In genomic region chr16:212999-213398, GRCh38 we compare ENCODE assay signal across 34 cellular contexts. TPM values are rescaled to one million over a fixed set of nuclear protein-coding genes. Genes with fewer than 3 reads are reported as not detected.
A peak's percentile ranks its signal among the peaks of the same experiment; 100 is the strongest.
DNase-seq lines count a peak whose midpoint lies in the region; ATAC-seq, FAIRE-seq and TF ChIP-seq lines count a peak whose summit lies in the region.
"Had no signal": no experiment of that assay in that cellular context is flagged by ENCODE, and none has a peak within 500 bp of the region (broad histone marks: within the 10 kb centered on the region; RNA-seq: fewer than 3 reads in every experiment).

No MANE protein-coding gene starts in this region.

- H3K4me3 Mint-ChIP-seq in H9, result no peak overlapping the region
- H3K4me3 Mint-ChIP-seq: nephron; stimulated activated memory B cell treated with anti-CD40 and anti-IgM and Interleukin-4, amounts not matched to agents 10 μg/mL and 1 μg/mL and 100 μg/mL, for 72 hours; T-helper 17 cell had no signal

- H3K9me3 ChIP-seq in BLaER1 (no peaks in the 10 kb centered on the region), H9 (ENCODE audit: control insufficient read depth, low read depth, low read length) (no peaks in the 10 kb centered on the region), lower lobe of right lung (no peaks in the 10 kb centered on the region), ascending aorta (no peaks in the 10 kb centered on the region)
- H3K9me3 ChIP-seq: adrenal gland, esophagus squamous epithelium, gastroesophageal sphincter, suprapubic skin had no signal

- DNase-seq in H9 (no peak), bronchial epithelial cell (ENCODE audit: low read depth) (peak; percentile 1), lower lobe of right lung (peak; percentile 1), NCI-H2196 (lab: John Stamatoyannopoulos, UW; ENCODE audit: unreplicated experiment) (no peak), ascending aorta (ENCODE audit: low spot score in 2 of 2) (no peak)
- DNase-seq: activated CD4-positive, alpha-beta T cell treated with anti-CD3 and anti-CD28 coated beads for 1 hour; activated T-cell treated with anti-CD3 and anti-CD28 coated beads, Interleukin-2, amount 50 U/mL, for 48 hours; adrenal gland; caudate nucleus; DND-41; esophagus squamous epithelium; HCEC 1CT; KG1; MM.1S; NCI-H1436 treated with DMSO at 0.1 percent for 48 hours; NCI-H446; NCI-H82; retina; stimulated activated CD4-positive, alpha-beta T cell treated with anti-CD3 and anti-CD28 coated beads, Interleukin-4, amount 100 ng/mL, for 1 hour; T-helper 17 cell had no signal

- peaks cover 42 to 94% (median 79%) of the 10 kb centered on the region in 3 experiments; a peak in 6 of 7 replicates for H3K36me3 Mint-ChIP-seq in H9 (ENCODE audit: insufficient read depth in 1 of 3, low read depth in 3 of 3)

- no peak overlapping the region for H2AFZ ChIP-seq in H9 (ENCODE audit: low read length)

- H2BK5ac ChIP-seq in H9 (ENCODE audit: insufficient read length, low read length), result no peak overlapping the region

- ATAC-seq in lower lobe of right lung (no peak), GM21619 (IDR thresholded peaks at IDR 0.05; ENCODE audit: unreplicated experiment) (no peak)
- ATAC-seq: gastroesophageal sphincter; SK-N-SH treated with all-trans-retinoic acid at 6 μM for 48 hours; stimulated activated memory B cell treated with anti-CD40 and anti-IgM and Interleukin-4, amounts not matched to agents 10 μg/mL and 1 μg/mL and 100 μg/mL, for 72 hours; T-helper 17 cell had no signal

- no peak overlapping the region for H2BK120ac ChIP-seq in H9 (ENCODE audit: low read depth, low read length, poor library complexity, severe bottlenecking)

- no peaks in the 10 kb centered on the region for H3K27me3 Mint-ChIP-seq in H9 (ENCODE audit: low read depth)
- H3K27me3 Mint-ChIP-seq: stimulated activated memory B cell treated with anti-CD40 and anti-IgM and Interleukin-4, amounts not matched to agents 10 μg/mL and 1 μg/mL and 100 μg/mL, for 72 hours; T-helper 17 cell had no signal

- H4K8ac ChIP-seq in H9 (replicated peaks; ENCODE audit: insufficient read length, low read depth, low read length), result no peak overlapping the region

- H3K79me1 ChIP-seq in H9 (ENCODE audit: insufficient read depth, low read depth, low read length, poor library complexity, severe bottlenecking), result peaks cover 8% of the 10 kb centered on the region

- no peak overlapping the region for H4K5ac ChIP-seq in H9 (ENCODE audit: insufficient read length, low read depth, low read length)

- peaks cover 100% of the 10 kb centered on the region for H3K36me3 ChIP-seq in BLaER1
- peaks cover 12% of the 10 kb centered on the region for H3K36me3 ChIP-seq in bronchial epithelial cell (ENCODE audit: control insufficient read depth, insufficient read depth, low read length)
- peaks cover 96% of the 10 kb centered on the region for H3K36me3 ChIP-seq in lower lobe of right lung
- peaks cover 51 to 79% of the 10 kb centered on the region in 2 donors for H3K36me3 ChIP-seq in ascending aorta

- H2BK15ac ChIP-seq in H9 (ENCODE audit: low read depth, low read length), result no peak overlapping the region

- H3K27ac Mint-ChIP-seq in H9, result 0 out of 7 replicates have a peak overlapping the region, but pooled peaks of 2 of the 3 experiments have one; percentile 40 to 56
- H3K27ac Mint-ChIP-seq: nephron; stimulated activated memory B cell treated with anti-CD40 and anti-IgM and Interleukin-4, amounts not matched to agents 10 μg/mL and 1 μg/mL and 100 μg/mL, for 72 hours had no signal

- H3K56ac ChIP-seq in H9 (ENCODE audit: insufficient read length, low read depth, low read length), result no peak overlapping the region

- H2BK12ac ChIP-seq in H9 (ENCODE audit: insufficient read length, low read depth, low read length), result no peak overlapping the region

- H3K23ac ChIP-seq in H9 (ENCODE audit: insufficient read length, low read depth, low read length), result no peak overlapping the region

- TF ChIP-seq CTCF in H9 (conservative IDR thresholded peaks at IDR 0.05) (no peak), bronchial epithelial cell (IDR thresholded peaks at IDR 0.05; ENCODE audit: insufficient read depth, low read length, severe bottlenecking) (no peak), lower lobe of right lung (IDR thresholded peaks at IDR 0.05) (no peak), ascending aorta (IDR thresholded peaks at IDR 0.05) (no peak)

- intact Hi-C loops in lower lobe of right lung (cut with DNase I) (no loop called here), ascending aorta (cut with DNase I) (no loop called here)

- H4K91ac ChIP-seq in H9 (ENCODE audit: insufficient read length, low read depth, low read length), result no peak overlapping the region

- H3K9me3 Mint-ChIP-seq in H9, result no peaks in the 10 kb centered on the region
- H3K9me3 Mint-ChIP-seq: nephron; stimulated activated memory B cell treated with anti-CD40 and anti-IgM and Interleukin-4, amounts not matched to agents 10 μg/mL and 1 μg/mL and 100 μg/mL, for 72 hours had no signal

- peaks cover 2% of the 10 kb centered on the region; the same call in 1 of the 2 replicates for H3K79me2 ChIP-seq in H9 (ENCODE audit: insufficient read depth, low read length)

- H3K4me1 Mint-ChIP-seq in H9, result no peaks in the 10 kb centered on the region
- H3K4me1 Mint-ChIP-seq: nephron had no signal

- H3K4me1 ChIP-seq in BLaER1, result no peaks in the 10 kb centered on the region
- no peaks in the 10 kb centered on the region for H3K4me1 ChIP-seq in H9 (ENCODE audit: insufficient read depth, low read length)
- no peaks in the 10 kb centered on the region for H3K4me1 ChIP-seq in lower lobe of right lung
- H3K4me1 ChIP-seq in ascending aorta, result no peaks in the 10 kb centered on the region
- H3K4me1 ChIP-seq: esophagus squamous epithelium, gastroesophageal sphincter, suprapubic skin had no signal

- no CpG with 5 or more reads among the region's 3 CpGs for WGBS in H9 (ENCODE audit: extremely low coverage, insufficient read length, low lambda C conversion rate)

- H3K23me2 ChIP-seq in H9 (ENCODE audit: insufficient read length, low read depth, low read length, poor library complexity, severe bottlenecking), result no peaks in the 10 kb centered on the region

- H2AK5ac ChIP-seq in H9 (ENCODE audit: insufficient read length, low read length), result no peak overlapping the region

- H4K20me1 ChIP-seq in BLaER1 (peaks cover 100% of the 10 kb centered on the region), H9 (ENCODE audit: control insufficient read depth, insufficient read depth, insufficient read length) (peaks cover 3% of the 10 kb centered on the region)

- H3T11ph ChIP-seq in H9 (ENCODE audit: low read length), result no peak overlapping the region

- H3K27ac ChIP-seq in BLaER1, result no peak overlapping the region
- H3K27ac ChIP-seq in H9 (ENCODE audit: insufficient read length, low read depth, low read length), result no peak overlapping the region
- no peak overlapping the region for H3K27ac ChIP-seq in lower lobe of right lung
- H3K27ac ChIP-seq in ascending aorta, result no peak overlapping the region
- H3K27ac ChIP-seq: esophagus squamous epithelium, gastroesophageal sphincter, suprapubic skin had no signal

- no peak overlapping the region for H2BK20ac ChIP-seq in H9 (ENCODE audit: low read depth, low read length, poor library complexity, severe bottlenecking)

- H3K4me2 ChIP-seq in BLaER1, result no peak overlapping the region
- H3K4me2 ChIP-seq in H9 (ENCODE audit: insufficient read depth, insufficient read length, low read length), result no peak overlapping the region

- FAIRE-seq in bronchial epithelial cell (lab: Jason Lieb, UNC), result no peak
- FAIRE-seq: keratinocyte, urothelium cell line had no signal

- H3K4ac ChIP-seq in H9 (ENCODE audit: low read depth, low read length), result no peak overlapping the region

- H3K4me3 ChIP-seq in BLaER1 (no peak overlapping the region), bronchial epithelial cell (ENCODE audit: low read depth, low read length) (no peak overlapping the region), lower lobe of right lung (no peak overlapping the region), ascending aorta (no peak overlapping the region)
- H3K4me3 ChIP-seq: adrenal gland, esophagus squamous epithelium, gastroesophageal sphincter, lung, suprapubic skin had no signal

- H3K14ac ChIP-seq in H9 (ENCODE audit: insufficient read depth, low read length), result no peak overlapping the region

- 0 out of 2 replicates have a peak overlapping the region, but pooled peaks have one; percentile 4 for H3K9ac ChIP-seq in BLaER1
- no peak overlapping the region for H3K9ac ChIP-seq in H9 (ENCODE audit: extremely low read depth, insufficient read length, low read length)

- H3K27me3 ChIP-seq in BLaER1 (no peaks in the 10 kb centered on the region), H9 (ENCODE audit: insufficient read depth, low read length) (no peaks in the 10 kb centered on the region), bronchial epithelial cell (ENCODE audit: control insufficient read depth, insufficient read depth, low read length) (no peaks in the 10 kb centered on the region), lower lobe of right lung (ENCODE audit: low read depth) (no peaks in the 10 kb centered on the region), ascending aorta (no peaks in the 10 kb centered on the region)
- H3K27me3 ChIP-seq: adrenal gland, esophagus squamous epithelium, gastroesophageal sphincter, suprapubic skin had no signal

- no peak overlapping the region for H3K18ac ChIP-seq in H9 (ENCODE audit: insufficient read length, low read depth, low read length)

RNA-seq across cellular contexts. Expression of gene LUC7L, which starts 16.2 kb away (rescaled TPM):
- 128 and 137 TPM in 2 replicates for total RNA-seq in H9 (2021)
- total RNA-seq in bronchial epithelial cell, result 28.5 and 29.5 TPM in 2 replicates
- 70.9 TPM for total RNA-seq in lower lobe of right lung
- 53.0 TPM for total RNA-seq in ascending aorta

RNA-seq across cellular contexts. Expression of gene FAM234A, which starts 21.6 kb away (rescaled TPM):
- 94.9 and 98.8 TPM in 2 replicates for total RNA-seq in H9 (2021)
- total RNA-seq in bronchial epithelial cell, result 11.3 and 39.3 TPM in 2 replicates
- 51.7 TPM for total RNA-seq in lower lobe of right lung
- total RNA-seq in ascending aorta, result 67.7 TPM

RNA-seq across cellular contexts. Expression of gene HBQ1, which starts 32.7 kb away (rescaled TPM):
- total RNA-seq in H9 (2021) (3.5 and 4.4 TPM in 2 replicates), bronchial epithelial cell (not detected in 2 replicates), lower lobe of right lung (not detected), ascending aorta (not detected)
- total RNA-seq: esophagus squamous epithelium, gastroesophageal sphincter, mucosa of gallbladder, OCI-LY7, osteocyte, suprapubic skin, T-helper 17 cell had no signal

RNA-seq across cellular contexts. Expression of gene HBA1, which starts 36.5 kb away (rescaled TPM):
- total RNA-seq in H9 (2021) (2.0 and 7.2 TPM in 2 replicates), bronchial epithelial cell (not detected in 2 replicates), lower lobe of right lung (217 TPM), ascending aorta (585 TPM)
- total RNA-seq: activated CD8-positive, alpha-beta memory T cell treated with anti-CD3 and anti-CD28 coated beads for 36 hours; OCI-LY7; osteocyte had no signal

RNA-seq across cellular contexts. Expression of gene HBA2, which starts 40.3 kb away (rescaled TPM):
- total RNA-seq in H9 (2021), result 4.3 TPM in 1 of 2 replicates, not detected in the other
- total RNA-seq in bronchial epithelial cell, result not detected in 2 replicates
- 232 TPM for total RNA-seq in lower lobe of right lung
- 4,439 TPM for total RNA-seq in ascending aorta
- total RNA-seq: activated CD8-positive, alpha-beta memory T cell treated with anti-CD3 and anti-CD28 coated beads for 36 hours; OCI-LY7; osteocyte; T-helper 17 cell had no signal

Comparison
In these comparisons a context has a peak if more than half of its experiments do, and no peak if none do; other contexts are left out.
1. DNase-seq: peak in bronchial epithelial cell (single experiment) and lower lobe of right lung (single experiment); none in H9 (single experiment), NCI-H2196 (single experiment) and ascending aorta (0 of 2).